Comparison of ENCODE assay signal across 21 cellular contexts in the genomic region with DNA sequence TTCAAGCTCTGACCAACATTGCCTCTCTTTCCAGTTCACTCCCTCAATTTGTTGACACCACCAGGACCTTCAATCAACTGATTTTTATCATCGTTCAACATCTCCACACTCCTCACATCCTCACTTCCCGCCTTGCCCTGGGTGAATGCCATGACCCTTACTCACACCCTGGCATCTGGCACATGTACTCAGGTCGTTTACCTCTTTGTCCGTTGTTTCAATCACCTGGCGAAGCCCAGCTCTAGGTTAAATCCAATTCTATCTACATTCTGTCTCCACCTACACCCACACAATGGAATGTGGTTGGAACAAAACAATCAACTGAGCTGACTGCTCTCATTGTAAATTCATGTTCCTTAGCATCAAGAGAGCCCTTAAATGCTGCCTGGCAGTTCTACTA. TPM values are rescaled to one million over a fixed set of nuclear protein-coding genes. Genes with fewer than 3 reads are reported as not detected.
"Had no signal": no experiment of that assay in that cellular context is flagged by ENCODE, and none has a peak within 500 bp of the region (broad histone marks: within the 10 kb centered on the region; RNA-seq: fewer than 3 reads in every experiment).

No MANE protein-coding gene starts in this region.

- H3K4me1 ChIP-seq: psoas muscle had no signal

- DNase-seq: effector memory CD8-positive, alpha-beta T cell; esophagus squamous epithelium; foreskin fibroblast; glutamatergic neuron; immature natural killer cell; kidney; left colon; left ventricle myocardium superior; mucosa of descending colon; naive thymus-derived CD8-positive, alpha-beta T cell; psoas muscle; spleen; stimulated activated CD4-positive, alpha-beta T cell treated with anti-CD3 and anti-CD28 coated beads, Interleukin-15, amount 100 ng/mL, for 24 hours; stimulated activated CD4-positive, alpha-beta T cell treated with anti-CD3 and anti-CD28 coated beads, Interleukin-2, amount 100 ng/mL, for 24 hours; stimulated activated naive CD4-positive, alpha-beta T cell treated with Interleukin-2 at 50 U/mL for 16 hours; uterus had no signal

- H3K27ac ChIP-seq: epithelial cell of prostate, esophagus squamous epithelium, gastroesophageal sphincter, neutrophil, psoas muscle, spleen, uterus had no signal

- H3K36me3 ChIP-seq: esophagus squamous epithelium, gastroesophageal sphincter, neutrophil, spleen, uterus had no signal

- ATAC-seq: effector memory CD8-positive, alpha-beta T cell; gastroesophageal sphincter; left colon; left ventricle myocardium superior; mucosa of descending colon; naive thymus-derived CD8-positive, alpha-beta T cell; psoas muscle; sciatic nerve had no signal

- H3K9me3 ChIP-seq: esophagus squamous epithelium, gastroesophageal sphincter, mucosa of descending colon, neutrophil, psoas muscle, uterus had no signal

- H3K4me3 ChIP-seq: esophagus squamous epithelium, gastroesophageal sphincter, lung, mucosa of descending colon, psoas muscle, spleen, uterus had no signal

RNA-seq across cellular contexts. Expression of a gene that starts 24.2 kb away (rescaled TPM):
- total RNA-seq: left colon; mucosa of descending colon; naive thymus-derived CD8-positive, alpha-beta T cell had no signal
